ENCODE assay signal across 8 cellular contexts in the genomic region with DNA sequence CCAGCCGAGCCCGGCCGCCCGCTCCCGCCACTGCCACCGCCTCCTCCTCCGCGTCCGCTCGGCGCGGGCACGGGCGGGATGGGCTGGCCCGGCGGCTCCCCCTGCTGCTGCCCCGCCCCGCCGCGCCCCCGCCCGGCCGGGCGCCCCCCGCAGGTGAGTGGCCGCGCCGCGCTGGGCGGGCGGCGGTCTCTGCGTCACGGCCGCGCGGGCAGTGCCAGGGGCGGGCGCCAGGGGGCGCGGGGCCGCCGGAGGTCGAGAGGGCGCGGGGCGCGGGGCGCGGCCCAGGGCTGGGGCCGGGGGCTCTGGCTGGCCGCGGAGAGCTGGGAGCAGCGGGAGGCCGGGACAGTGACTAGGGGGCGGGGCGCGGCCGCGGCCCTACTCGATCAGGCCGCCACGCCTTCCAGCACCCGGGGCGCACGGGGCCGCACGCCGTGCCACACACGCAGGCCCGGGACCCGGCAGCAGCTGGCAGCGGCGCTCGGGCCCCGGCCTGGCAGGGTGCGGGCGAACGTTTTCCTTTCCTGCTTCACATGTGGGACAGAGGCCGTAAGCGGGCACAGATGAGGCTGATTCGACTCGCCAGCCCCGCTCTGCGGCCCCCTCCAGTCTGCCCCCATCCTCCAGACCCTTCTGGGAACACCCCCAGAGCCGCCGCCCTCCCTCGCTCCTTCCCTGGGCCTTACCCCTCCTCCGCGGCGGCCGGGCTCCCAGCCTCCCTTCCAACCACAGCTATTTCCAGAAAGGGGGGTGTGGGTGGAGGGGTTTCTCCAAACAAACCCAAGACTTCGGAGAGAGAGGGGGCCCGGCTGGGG. TPM values are rescaled to one million over a fixed set of nuclear protein-coding genes. Genes with fewer than 3 reads are reported as not detected.
DNase-seq lines count a peak whose midpoint lies in the region; ATAC-seq and TF ChIP-seq lines count a peak whose summit lies in the region.

No MANE protein-coding gene starts in this region.

- H3K4me3 ChIP-seq in ovary (peak overlapping the region; percentile 80), tibial artery (peak overlapping the region; percentile 71 to 79)

- DNase-seq in AML-193 (lab: John Stamatoyannopoulos, UW) (peak; percentile 28 to 35), GM19238 (ENCODE audit: insufficient read length, low spot score) (peak; percentile 80), RPMI8226 (peak; percentile 83), head of caudate nucleus (peak in 40 of 42 donors; percentile 50 to 89 (median 74)), ovary (peak; percentile 87 to 91 (median 89)), tibial artery (peak; percentile 84 to 93)
- peak; percentile 70 for DNase-seq in activated naive CD4-positive, alpha-beta T cell treated with anti-CD3 and anti-CD28 coated beads, Interleukin-2, amount 50 U/mL, for 16 hours

- peak; percentile 48 for ATAC-seq in HG03565 (IDR thresholded peaks at IDR 0.05; ENCODE audit: unreplicated experiment)

- H3K27me3 ChIP-seq in ovary, result no peaks in the 10 kb centered on the region
- H3K27me3 ChIP-seq in tibial artery, result no peaks in the 10 kb centered on the region

- no peak for TF ChIP-seq EP300 in ovary (IDR thresholded peaks at IDR 0.05)

- H3K9me3 ChIP-seq in ovary, result no peaks in the 10 kb centered on the region
- H3K9me3 ChIP-seq in tibial artery, result no peaks in the 10 kb centered on the region

- peak; percentile 56 for TF ChIP-seq POLR2A in ovary (IDR thresholded peaks at IDR 0.05)

- H3K27ac ChIP-seq in ovary (peak overlapping the region; percentile 96 to 99), tibial artery (peak overlapping the region; percentile 99)

- intact Hi-C loops in head of caudate nucleus (cut with DNase I), result loop anchor here (5.0 kb wide), 2 partner anchors 40 to 135 kb away; a partner anchor contains a TSS
- intact Hi-C loops in ovary (cut with DNase I), result loop anchor here in 2 of 4 donors (5.0 to 10.0 kb wide), 2 partner anchors 135 to 1003 kb away; a partner anchor contains a TSS
- intact Hi-C loops in tibial artery (cut with DNase I; ENCODE audit: low total_unique reads), result no loop called here

- whole genome bisulfite sequencing in ovary, 3 donors, result 1% methylated on average over 27 to 94 of the region's 94 CpGs

- H3K36me3 ChIP-seq in ovary (no peaks in the 10 kb centered on the region), tibial artery (peaks cover 7 to 20% (median 17%) of the 10 kb centered on the region in 3 donors)

- H3K4me1 ChIP-seq in ovary (ENCODE audit: insufficient read depth) (peaks cover 44% of the 10 kb centered on the region), tibial artery (peaks cover 0 to 84% (median 66%) of the 10 kb centered on the region in 4 donors)

- TF ChIP-seq CTCF in ovary (IDR thresholded peaks at IDR 0.05), result peak in 2 of 3 donors; percentile 35 to 36
- peak in 1 of 2 experiments; percentile 55 for TF ChIP-seq CTCF in tibial artery (IDR thresholded peaks at IDR 0.05)

RNA-seq across cellular contexts. Expression of a gene that starts 2.4 kb away (rescaled TPM):
- 100 to 1,000 TPM in 6 of 7 donors, 10 to 100 TPM in 1; 88.7 to 255 (median 190) TPM for total RNA-seq in ovary
- polyA plus RNA-seq in ovary, result 100 to 1,000 TPM in 1 of 2 donors, 10 to 100 TPM in 1; 66.8 to 161 TPM

RNA-seq across cellular contexts. Expression of a gene that starts 31.8 kb away (rescaled TPM):
- 10 to 100 TPM; 28.5 to 88.1 (median 79.9) TPM for total RNA-seq in ovary
- polyA plus RNA-seq in ovary, result 10 to 100 TPM; 36.9 to 39.9 TPM

RNA-seq across cellular contexts. Expression of a gene that starts 41.2 kb away (rescaled TPM):
- total RNA-seq in ovary, result 1,000 to 10,000 TPM in 3 of 7 donors, 100 to 1,000 TPM in 4; 713 to 1,452 (median 896) TPM
- 100 to 1,000 TPM; 316 to 882 TPM for polyA plus RNA-seq in ovary

RNA-seq across cellular contexts. Expression of a gene that starts 50.0 kb away (rescaled TPM):
- total RNA-seq in ovary, result 100 to 1,000 TPM in 6 of 7 donors, 10 to 100 TPM in 1; 81.3 to 685 (median 224) TPM
- polyA plus RNA-seq in ovary, result 100 to 1,000 TPM in 1 of 2 donors, 10 to 100 TPM in 1; 78.9 to 112 TPM

RNA-seq across cellular contexts. Expression of a gene that starts 55.9 kb away (rescaled TPM):
- under 1 TPM in 3 of 7 donors, not detected in 4; 0.17 to 0.72 (median 0.53) TPM for total RNA-seq in ovary
- under 1 TPM; 0.07 to 0.28 TPM for polyA plus RNA-seq in ovary

Comparison
In these comparisons a context has a peak if more than half of its experiments do, and no peak if none do; other contexts are left out.
1. Peak in every context shown above with its lines: DNase-seq, ATAC-seq, H3K4me3 ChIP-seq and H3K27ac ChIP-seq.
2. DNase-seq: peak in every context shown above with its lines; median percentile 89 in ovary; 88 in tibial artery; 83 in RPMI8226; 80 in GM19238; 74 in head of caudate nucleus; 70 in activated naive CD4-positive, alpha-beta T cell treated with anti-CD3 and anti-CD28 coated beads, Interleukin-2, amount 50 U/mL, for 16 hours; 32 in AML-193.